24 cellular contexts compared by ENCODE assay signal in the genomic region with DNA sequence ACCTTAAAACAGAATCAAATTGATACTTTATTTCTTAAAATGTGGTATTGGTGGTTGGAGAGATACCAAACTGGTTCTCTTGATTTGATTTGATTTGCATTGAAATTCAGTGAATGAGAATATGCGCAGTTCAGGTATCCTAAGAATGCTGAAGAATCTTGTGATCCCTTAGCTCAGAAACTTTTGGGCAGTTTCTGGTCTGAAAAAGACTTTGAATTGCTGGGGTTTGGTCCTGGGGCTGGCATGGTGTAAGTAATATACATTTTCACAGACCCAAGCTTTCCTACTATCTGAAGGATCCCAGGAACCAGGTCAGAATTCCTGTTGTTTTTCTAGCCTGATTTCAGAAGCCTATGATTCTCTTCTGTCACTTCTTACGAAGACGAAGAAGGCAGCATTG.
"Had no signal": no experiment of that assay in that cellular context is flagged by ENCODE, and none has a peak within 500 bp of the region (broad histone marks: within the 10 kb centered on the region; RNA-seq: fewer than 3 reads in every experiment).

No MANE protein-coding gene starts in this region.

- H3K4me3 Mint-ChIP-seq: activated CD8-positive, alpha-beta T cell treated with anti-CD3 and anti-CD28 coated beads, Interleukin-2, amount 10 ng/mL, durations not matched to agents 7 days and 5 days; activated naive CD8-positive, alpha-beta T cell treated with anti-CD3 and anti-CD28 coated beads, Interleukin-2, amount 50 U/mL, for 24 hours; activated T-helper 1 cell treated with anti-CD3 and anti-CD28 coated beads, Interleukin-12 subunit alpha, Interleukin-12 subunit beta, Interleukin-2, Interleukin-4 antibody, amounts not matched to agents 30 ng/mL and 10 ng/mL and 1 ng/mL, durations not matched to agents 14 hours and 24 hours and 36 hours; nephron; stimulated activated memory B cell treated with anti-CD40 and anti-IgM and Interleukin-4, amounts not matched to agents 10 μg/mL and 1 μg/mL and 100 μg/mL, for 72 hours; type B pancreatic cell had no signal

- H3K27ac ChIP-seq: body of pancreas, cardiac muscle cell, heart right ventricle, vagina, WERI-Rb-1 had no signal

- ATAC-seq: activated CD8-positive, alpha-beta T cell treated with anti-CD3 and anti-CD28 coated beads, Interleukin-2, amount 10 ng/mL, durations not matched to agents 7 days and 5 days; activated naive CD8-positive, alpha-beta T cell treated with anti-CD3 and anti-CD28 coated beads, Interleukin-2, amount 50 U/mL, for 24 hours; body of pancreas; left cardiac atrium; right lobe of liver; stimulated activated memory B cell treated with anti-CD40 and anti-IgM and Interleukin-4, amounts not matched to agents 10 μg/mL and 1 μg/mL and 100 μg/mL, for 72 hours had no signal

- DNase-seq: activated CD4-positive, alpha-beta T cell treated with anti-CD3 and anti-CD28 coated beads for 1 hour; activated CD4-positive, alpha-beta T cell treated with anti-CD3 and anti-CD28 coated beads, Interleukin-2, amount 50 U/mL, for 1 hour; activated CD8-positive, alpha-beta T cell treated with anti-CD3 and anti-CD28 coated beads, Interleukin-2, amount 10 ng/mL, durations not matched to agents 7 days and 5 days; activated gamma-delta T cell; activated naive CD4-positive, alpha-beta T cell treated with anti-CD3 and anti-CD28 coated beads, Interleukin-2, amount 50 U/mL, for 16 hours; activated naive CD8-positive, alpha-beta T cell treated with anti-CD3 and anti-CD28 coated beads, Interleukin-2, amount 50 U/mL, for 24 hours; body of pancreas; effector CD4-positive, alpha-beta T cell; erythroblast; foreskin fibroblast; heart right ventricle; islet precursor cell; left cardiac atrium; nucleus accumbens; right lobe of liver; small intestine; stimulated activated CD4-positive, alpha-beta T cell treated with anti-CD3 and anti-CD28 coated beads, Interleukin-2, amount 100 ng/mL, for 24 hours; WERI-Rb-1 had no signal

- H3K27me3 Mint-ChIP-seq: activated naive CD8-positive, alpha-beta T cell treated with anti-CD3 and anti-CD28 coated beads, Interleukin-2, amount 50 U/mL, for 24 hours; stimulated activated memory B cell treated with anti-CD40 and anti-IgM and Interleukin-4, amounts not matched to agents 10 μg/mL and 1 μg/mL and 100 μg/mL, for 72 hours; type B pancreatic cell had no signal

- H3K4me3 ChIP-seq: body of pancreas, cardiac muscle cell, heart right ventricle, right lobe of liver, vagina had no signal

- H3K27me3 ChIP-seq: body of pancreas, cardiac muscle cell, heart right ventricle, right lobe of liver, vagina had no signal

- H3K9me3 ChIP-seq: body of pancreas, right lobe of liver, vagina had no signal

- H3K27ac Mint-ChIP-seq: activated CD8-positive, alpha-beta T cell treated with anti-CD3 and anti-CD28 coated beads, Interleukin-2, amount 10 ng/mL, durations not matched to agents 7 days and 5 days; activated naive CD8-positive, alpha-beta T cell treated with anti-CD3 and anti-CD28 coated beads, Interleukin-2, amount 50 U/mL, for 24 hours; activated T-helper 1 cell treated with anti-CD3 and anti-CD28 coated beads, Interleukin-12 subunit alpha, Interleukin-12 subunit beta, Interleukin-2, Interleukin-4 antibody, amounts not matched to agents 30 ng/mL and 10 ng/mL and 1 ng/mL, durations not matched to agents 14 hours and 24 hours and 36 hours; nephron; stimulated activated memory B cell treated with anti-CD40 and anti-IgM and Interleukin-4, amounts not matched to agents 10 μg/mL and 1 μg/mL and 100 μg/mL, for 72 hours; type B pancreatic cell had no signal

- H3K36me3 ChIP-seq: cardiac muscle cell, right lobe of liver, vagina, WERI-Rb-1 had no signal

- H3K9me3 Mint-ChIP-seq: activated naive CD8-positive, alpha-beta T cell treated with anti-CD3 and anti-CD28 coated beads, Interleukin-2, amount 50 U/mL, for 24 hours; activated T-helper 1 cell treated with anti-CD3 and anti-CD28 coated beads, Interleukin-12 subunit alpha, Interleukin-12 subunit beta, Interleukin-2, Interleukin-4 antibody, amounts not matched to agents 30 ng/mL and 10 ng/mL and 1 ng/mL, durations not matched to agents 14 hours and 24 hours and 36 hours; stimulated activated memory B cell treated with anti-CD40 and anti-IgM and Interleukin-4, amounts not matched to agents 10 μg/mL and 1 μg/mL and 100 μg/mL, for 72 hours; type B pancreatic cell had no signal
